In genomic region chr20:56957737-56958553, GRCh38 we compare ENCODE assay signal across 13 cellular contexts.
DNase-seq lines count a peak whose midpoint lies in the region; ATAC-seq and TF ChIP-seq lines count a peak whose summit lies in the region.
"Had no signal": no experiment of that assay in that cellular context is flagged by ENCODE, and none has a peak within 500 bp of the region (broad histone marks: within the 10 kb centered on the region; RNA-seq: fewer than 3 reads in every experiment).

No MANE protein-coding gene starts in this region.

- peak; percentile 25 for DNase-seq in NB4 (ENCODE audit: low read depth)
- peak; percentile 38 for DNase-seq in RPMI7951 (ENCODE audit: low read depth)
- peak; percentile 60 for DNase-seq in iPS-NIHi11 (ENCODE audit: low spot score)
- no peak for DNase-seq in right cardiac atrium
- DNase-seq in activated CD8-positive, alpha-beta memory T cell treated with anti-CD3 and anti-CD28 coated beads, Interleukin-2, amount 50 U/mL, for 48 hours: no peak
- DNase-seq: amniotic stem cell, HFFc6, hypothalamus, mammary epithelial cell had no signal

- H3K4me2 ChIP-seq in BLaER1: peak overlapping the region; percentile 87

- intact Hi-C loops in right cardiac atrium (cut with DNase I): no loop called here

- H3K9me3 ChIP-seq in BLaER1: no peaks in the 10 kb centered on the region
- no peaks in the 10 kb centered on the region for H3K9me3 ChIP-seq in right cardiac atrium (ENCODE audit: control insufficient read depth, low read length)

- no peak for ATAC-seq in right cardiac atrium
- ATAC-seq in HG03460 (IDR thresholded peaks at IDR 0.05; ENCODE audit: unreplicated experiment): no peak
- ATAC-seq in GM18498 (IDR thresholded peaks at IDR 0.05; ENCODE audit: unreplicated experiment): no peak
- ATAC-seq: Panc1 had no signal

- H3K27ac ChIP-seq in BLaER1: no peak overlapping the region
- no peak overlapping the region for H3K27ac ChIP-seq in right cardiac atrium (ENCODE audit: low read length)

- H3K9ac ChIP-seq in BLaER1: no peak overlapping the region

- no peaks in the 10 kb centered on the region for H3K36me3 ChIP-seq in BLaER1

- TF ChIP-seq CTCF in NB4 (IDR thresholded peaks at IDR 0.05; ENCODE audit: low read depth, low read length): no peak

- TF ChIP-seq POLR2A in NB4 (IDR thresholded peaks at IDR 0.05; ENCODE audit: extremely low read depth, insufficient read length): no peak

- H3K27me3 ChIP-seq in BLaER1 (no peaks in the 10 kb centered on the region), right cardiac atrium (ENCODE audit: control insufficient read depth, insufficient read depth) (no peaks in the 10 kb centered on the region)

- 62% methylated on average over 34 of the region's 34 CpGs for WGBS in right cardiac atrium

- no peaks in the 10 kb centered on the region for H4K20me1 ChIP-seq in BLaER1

- H3K4me1 ChIP-seq in BLaER1 (peaks cover 31% of the 10 kb centered on the region), right cardiac atrium (ENCODE audit: control insufficient read depth, insufficient read depth, low read length) (no peaks in the 10 kb centered on the region)

- H3K4me3 ChIP-seq in BLaER1: 0 out of 2 replicates have a peak overlapping the region, but pooled peaks have one; percentile 11
- no peak overlapping the region for H3K4me3 ChIP-seq in NB4 (ENCODE audit: low read depth, low read length)
- H3K4me3 ChIP-seq in right cardiac atrium (ENCODE audit: low read length): no peak overlapping the region

Comparison
In these comparisons a context has a peak if more than half of its experiments do, and no peak if none do; other contexts are left out.
1. DNase-seq: peak in NB4 (single experiment), RPMI7951 (single experiment) and iPS-NIHi11 (single experiment); none in right cardiac atrium (0 of 3) and activated CD8-positive, alpha-beta memory T cell treated with anti-CD3 and anti-CD28 coated beads, Interleukin-2, amount 50 U/mL, for 48 hours (single experiment).